Comparison of ENCODE assay signal across 8 cellular contexts in the genomic region with DNA sequence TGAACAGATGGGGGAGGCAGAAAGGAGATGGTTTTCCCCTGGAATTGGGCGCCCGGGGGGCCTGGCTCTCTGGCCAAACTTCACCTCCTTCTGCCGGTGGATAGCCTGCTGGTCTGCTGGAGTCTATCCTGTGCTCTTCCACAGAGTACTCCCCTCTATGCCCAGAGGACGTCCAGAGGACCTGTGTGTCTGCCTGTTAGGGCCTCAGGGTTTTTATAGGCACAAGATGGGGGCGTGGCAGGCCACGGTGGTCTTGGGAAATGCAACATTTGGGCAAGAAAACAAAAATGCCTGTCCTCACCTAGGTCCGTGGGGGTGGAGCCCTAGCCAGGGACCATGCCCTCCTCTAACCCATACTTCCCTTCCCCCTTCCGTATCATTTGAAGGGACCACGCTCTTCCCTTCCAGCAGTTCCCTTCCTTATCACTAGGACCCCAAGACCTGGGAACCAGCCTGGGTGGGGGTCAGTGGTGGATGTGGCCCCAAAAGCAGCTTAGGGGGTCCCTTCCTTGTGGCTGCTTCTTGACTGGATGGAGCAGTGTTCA. TPM values are rescaled to one million over a fixed set of nuclear protein-coding genes. Genes with fewer than 3 reads are reported as not detected.
DNase-seq lines count a peak whose midpoint lies in the region; ATAC-seq and TF ChIP-seq lines count a peak whose summit lies in the region.

No MANE protein-coding gene starts in this region.

- H3K27ac Mint-ChIP-seq in naive thymus-derived CD4-positive, alpha-beta T cell = peak overlapping the region in 8 of 9 donors; percentile 54 to 95 (median 74)

- H3K36me3 Mint-ChIP-seq in naive thymus-derived CD4-positive, alpha-beta T cell = no peaks in the 10 kb centered on the region

- H3K27me3 Mint-ChIP-seq in naive thymus-derived CD4-positive, alpha-beta T cell = no peaks in the 10 kb centered on the region

- no peak overlapping the region for H3K9ac ChIP-seq in HUES6 (ENCODE audit: low read length)

- peaks cover 7 to 20% (median 14%) of the 10 kb centered on the region in 7 donors for H3K4me1 Mint-ChIP-seq in naive thymus-derived CD4-positive, alpha-beta T cell

- peaks cover 9% of the 10 kb centered on the region; the same call in 1 of the 2 replicates for H3K4me1 ChIP-seq in HUES6 (ENCODE audit: control insufficient read depth, insufficient read depth, low read length)
- peaks cover 0 to 4% of the 10 kb centered on the region in 2 donors for H3K4me1 ChIP-seq in naive thymus-derived CD4-positive, alpha-beta T cell (ENCODE audit: control insufficient read depth in 2 of 2, insufficient read depth in 2 of 2, low read length in 2 of 2)

- in situ Hi-C loops in KBM-7 (cut with MboI; ENCODE audit: low pct_unique_long_range_greater_than_20kb, low sequenced_read_pairs) = no loop called here

- H3K27ac ChIP-seq in AG04450 (ENCODE audit: low read depth, low read length) (no peak overlapping the region), HUES6 (ENCODE audit: low read depth, low read length) (no peak overlapping the region)
- H3K27ac ChIP-seq in naive thymus-derived CD4-positive, alpha-beta T cell (ENCODE audit: low read depth, low read length) = peak overlapping the region; percentile 59

- peak overlapping the region; percentile 56 for H3K4me3 ChIP-seq in AG04450 (ENCODE audit: low read depth, low read length)
- H3K4me3 ChIP-seq in HUES6 (ENCODE audit: low read depth, low read length) = peak overlapping the region; percentile 38; the same call in 1 of the 2 replicates
- peak overlapping the region; percentile 55 for H3K4me3 ChIP-seq in choroid plexus epithelial cell (ENCODE audit: low read depth, low read length)
- peak overlapping the region; percentile 68 for H3K4me3 ChIP-seq in naive thymus-derived CD4-positive, alpha-beta T cell (ENCODE audit: low read length)

- TF ChIP-seq CTCF in AG04450 (IDR thresholded peaks at IDR 0.05; ENCODE audit: low read depth, low read length) = no peak
- TF ChIP-seq CTCF in choroid plexus epithelial cell (conservative IDR thresholded peaks at IDR 0.05; ENCODE audit: low read depth, low read length) = no peak

- H3K36me3 ChIP-seq in HUES6 (ENCODE audit: control insufficient read depth, insufficient read depth, low read length) = no peaks in the 10 kb centered on the region
- H3K36me3 ChIP-seq in naive thymus-derived CD4-positive, alpha-beta T cell (ENCODE audit: control insufficient read depth in 2 of 3, insufficient read depth in 3 of 3, low read length in 3 of 3) = no peaks in the 10 kb centered on the region

- H3K4me3 Mint-ChIP-seq in naive thymus-derived CD4-positive, alpha-beta T cell = peak overlapping the region; percentile 83 to 93 (median 86)

- H3K27me3 ChIP-seq in AG04450 (ENCODE audit: control insufficient read depth, insufficient read depth, low read length) (no peaks in the 10 kb centered on the region), HUES6 (ENCODE audit: control insufficient read depth, insufficient read depth, low read length) (no peaks in the 10 kb centered on the region)
- H3K27me3 ChIP-seq in naive thymus-derived CD4-positive, alpha-beta T cell (ENCODE audit: control insufficient read depth in 2 of 2, insufficient read depth in 2 of 2, low read length in 2 of 2) = no peaks in the 10 kb centered on the region

- no peak for ATAC-seq in naive thymus-derived CD4-positive, alpha-beta T cell

- H3K9me3 Mint-ChIP-seq in naive thymus-derived CD4-positive, alpha-beta T cell = no peaks in the 10 kb centered on the region

- POLR2A ChIA-PET in AG04450 (lab: Yijun Ruan, JAX) = no interaction called here
- POLR2A ChIA-PET in naive thymus-derived CD4-positive, alpha-beta T cell (lab: Charles Lee) = interaction anchor here (1.2 kb wide), 1 partner anchor 31 kb away, joined by 4 read pairs; no protein-coding TSS in a partner anchor

- DNase-seq in AG04450 (ENCODE audit: low read depth, low spot score) = no peak
- DNase-seq in choroid plexus epithelial cell (ENCODE audit: low read depth) = no peak
- DNase-seq in naive thymus-derived CD4-positive, alpha-beta T cell = no peak
- DNase-seq in KBM-7 = no peak
- no peak for DNase-seq in NCI-H82 treated with DMSO at 0.1 percent for 48 hours (lab: John Stamatoyannopoulos, UW; ENCODE audit: unreplicated experiment)
- no peak for DNase-seq in putamen (ENCODE audit: low spot score)
- DNase-seq in Kasumi-1 (lab: John Stamatoyannopoulos, UW) = no peak

- CTCF ChIA-PET in AG04450 (lab: Charles Lee) = no interaction called here
- CTCF ChIA-PET in naive thymus-derived CD4-positive, alpha-beta T cell (lab: Charles Lee) = no interaction called here

- H3K9me3 ChIP-seq in AG04450 (ENCODE audit: control insufficient read depth, insufficient read depth, low read length) (no peaks in the 10 kb centered on the region), HUES6 (ENCODE audit: control insufficient read depth, insufficient read depth, low read depth, low read length) (no peaks in the 10 kb centered on the region)
- H3K9me3 ChIP-seq in naive thymus-derived CD4-positive, alpha-beta T cell (ENCODE audit: control insufficient read depth in 2 of 3, low read length in 3 of 3) = no peaks in the 10 kb centered on the region

- intact Hi-C loops in naive thymus-derived CD4-positive, alpha-beta T cell (cut with micrococcal nuclease) = loop anchor here in 1 of 2 donors (5.0 kb wide), 1 partner anchor 128 kb away; a partner anchor contains a TSS

RNA-seq across cellular contexts. Expression of a gene that starts 53.6 kb away (rescaled TPM):
- polyA plus RNA-seq in AG04450 (2011; rRNA removed) = 11.3 and 12.9 TPM in 2 replicates
- 14.6 and 17.0 TPM in 2 replicates for polyA minus RNA-seq in AG04450 (2011; rRNA and poly(A)+ RNA removed)
- total RNA-seq in naive thymus-derived CD4-positive, alpha-beta T cell = 10 to 100 TPM; 18.7 to 39.8 (median 21.2) TPM
- 10 to 100 TPM in 1 of 2 donors, 1 to 10 TPM in 1; 9.2 to 22.1 TPM for polyA plus RNA-seq in naive thymus-derived CD4-positive, alpha-beta T cell
